ENCODE assay signal across 20 cellular contexts in the genomic region with DNA sequence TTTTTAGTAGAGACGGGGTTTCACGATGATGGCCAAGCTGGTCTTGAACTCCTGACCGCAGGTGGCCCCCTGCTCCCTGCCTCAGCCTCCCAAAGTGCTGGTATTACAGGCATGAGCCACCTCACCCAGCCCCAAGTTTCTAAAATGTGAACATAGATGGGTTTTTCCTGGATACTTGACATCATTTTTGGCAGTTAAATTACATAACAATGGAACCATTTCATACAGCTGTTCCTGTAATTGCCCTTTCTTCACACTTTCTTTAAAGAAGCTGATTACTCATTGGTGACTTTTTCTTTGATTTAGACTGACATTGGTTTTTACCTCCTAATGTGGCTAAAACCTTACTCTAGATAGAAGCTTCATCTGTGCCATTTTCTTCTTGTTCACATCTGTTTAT. TPM values are rescaled to one million over a fixed set of nuclear protein-coding genes. Genes with fewer than 3 reads are reported as not detected.
DNase-seq lines count a peak whose midpoint lies in the region; ATAC-seq, FAIRE-seq and TF ChIP-seq lines count a peak whose summit lies in the region.
"Had no signal": no experiment of that assay in that cellular context is flagged by ENCODE, and none has a peak within 500 bp of the region (broad histone marks: within the 10 kb centered on the region; RNA-seq: fewer than 3 reads in every experiment).

No MANE protein-coding gene starts in this region.

- peak overlapping the region; percentile 76 to 77 for H3K27ac Mint-ChIP-seq in natural killer cell treated with Interleukin-12 subunit alpha and Interleukin-12 subunit beta and Interleukin-15 and Interleukin-18, amount 100 ng/mL, for 72 hours
- peak overlapping the region in 1 of 2 donors; percentile 23 for H3K27ac Mint-ChIP-seq in natural killer cell
- peak overlapping the region; percentile 14 for H3K27ac Mint-ChIP-seq in T-helper 17 cell
- peak overlapping the region; percentile 43 for H3K27ac Mint-ChIP-seq in glutamatergic neuron (ENCODE audit: unreplicated experiment)
- H3K27ac Mint-ChIP-seq: activated CD4-positive, alpha-beta T cell treated with anti-CD3 and anti-CD28 coated beads, Interleukin-2, amount 10 ng/mL, durations not matched to agents 7 days and 5 days had no signal

- peaks cover 29 to 41% of the 10 kb centered on the region in 2 donors for H3K4me1 Mint-ChIP-seq in natural killer cell treated with Interleukin-12 subunit alpha and Interleukin-12 subunit beta and Interleukin-15 and Interleukin-18, amount 100 ng/mL, for 72 hours (ENCODE audit: low read depth in 2 of 2)
- H3K4me1 Mint-ChIP-seq in natural killer cell, result peaks cover 16 to 18% of the 10 kb centered on the region in 2 donors
- peaks cover 17% of the 10 kb centered on the region for H3K4me1 Mint-ChIP-seq in T-helper 17 cell
- peaks cover 10% of the 10 kb centered on the region for H3K4me1 Mint-ChIP-seq in glutamatergic neuron (ENCODE audit: low read depth, unreplicated experiment)

- no peak for FAIRE-seq in RCC 7860 (lab: Jason Lieb, UNC)

- no peaks in the 10 kb centered on the region for H3K27me3 Mint-ChIP-seq in natural killer cell treated with Interleukin-12 subunit alpha and Interleukin-12 subunit beta and Interleukin-15 and Interleukin-18, amount 100 ng/mL, for 72 hours
- H3K27me3 Mint-ChIP-seq in natural killer cell (ENCODE audit: low read depth in 2 of 2) (no peaks in the 10 kb centered on the region), T-helper 17 cell (no peaks in the 10 kb centered on the region), glutamatergic neuron (ENCODE audit: unreplicated experiment) (no peaks in the 10 kb centered on the region)
- H3K27me3 Mint-ChIP-seq: activated CD4-positive, alpha-beta T cell treated with anti-CD3 and anti-CD28 coated beads, Interleukin-2, amount 10 ng/mL, durations not matched to agents 7 days and 5 days had no signal

- peak overlapping the region; percentile 58 for H3K4me3 Mint-ChIP-seq in natural killer cell treated with Interleukin-12 subunit alpha and Interleukin-12 subunit beta and Interleukin-15 and Interleukin-18, amount 100 ng/mL, for 72 hours
- no peak overlapping the region for H3K4me3 Mint-ChIP-seq in natural killer cell
- no peak overlapping the region for H3K4me3 Mint-ChIP-seq in T-helper 17 cell
- no peak overlapping the region for H3K4me3 Mint-ChIP-seq in glutamatergic neuron (ENCODE audit: unreplicated experiment)
- H3K4me3 Mint-ChIP-seq: activated CD4-positive, alpha-beta T cell treated with anti-CD3 and anti-CD28 coated beads, Interleukin-2, amount 10 ng/mL, durations not matched to agents 7 days and 5 days had no signal

- H3K36me3 Mint-ChIP-seq in natural killer cell treated with Interleukin-12 subunit alpha and Interleukin-12 subunit beta and Interleukin-15 and Interleukin-18, amount 100 ng/mL, for 72 hours, result peaks cover 13% of the 10 kb centered on the region
- H3K36me3 Mint-ChIP-seq in natural killer cell (no peaks in the 10 kb centered on the region), T-helper 17 cell (ENCODE audit: low read depth) (peaks cover 4% of the 10 kb centered on the region), glutamatergic neuron (ENCODE audit: unreplicated experiment) (peaks cover 4% of the 10 kb centered on the region)

- no peak for DNase-seq in natural killer cell treated with Interleukin-12 subunit alpha and Interleukin-12 subunit beta and Interleukin-15 and Interleukin-18, amount 100 ng/mL, for 72 hours (ENCODE audit: low spot score)
- DNase-seq in natural killer cell, result no peak
- no peak for DNase-seq in T-helper 17 cell
- no peak for DNase-seq in glutamatergic neuron
- no peak for DNase-seq in RCC 7860 (ENCODE audit: low spot score)
- no peak for DNase-seq in effector CD4-positive, alpha-beta T cell
- DNase-seq: activated CD4-positive, alpha-beta T cell treated with anti-CD3 and anti-CD28 coated beads, Interleukin-2, amount 10 ng/mL, durations not matched to agents 7 days and 5 days; activated effector memory CD4-positive, alpha-beta T cell treated with anti-CD3 and anti-CD28 coated beads, Interleukin-2, amount 50 U/mL, for 16 hours; brain microvascular endothelial cell; foreskin fibroblast; GDM1; Karpas-422; left colon; mucosa of descending colon; NCI-H1694 treated with DMSO at 0.1 percent for 48 hours; NCI-H446 treated with DMSO at 0.1 percent for 48 hours; PC-3; SK-N-SH had no signal

- intact Hi-C loops in natural killer cell (cut with micrococcal nuclease), result no loop called here

- ATAC-seq in natural killer cell treated with Interleukin-12 subunit alpha and Interleukin-12 subunit beta and Interleukin-15 and Interleukin-18, amount 100 ng/mL, for 72 hours, result peak; percentile 59 to 80
- ATAC-seq in natural killer cell (no peak), T-helper 17 cell (no peak), HG03342 (IDR thresholded peaks at IDR 0.05; ENCODE audit: unreplicated experiment) (no peak), GM21786 (IDR thresholded peaks at IDR 0.05; ENCODE audit: unreplicated experiment) (no peak)
- ATAC-seq: left colon, mucosa of descending colon, PC-3 had no signal

- no peaks in the 10 kb centered on the region for H3K9me3 ChIP-seq in T-helper 17 cell (ENCODE audit: control insufficient read depth, low read length, poor library complexity, severe bottlenecking)
- H3K9me3 ChIP-seq: mucosa of descending colon, SK-N-SH had no signal

- TF ChIP-seq CTCF in natural killer cell (IDR thresholded peaks at IDR 0.05), result no peak
- TF ChIP-seq CTCF in glutamatergic neuron (IDR thresholded peaks at IDR 0.05; ENCODE audit: partially characterized antibody, unreplicated experiment), result no peak

- H3K9me3 Mint-ChIP-seq in natural killer cell treated with Interleukin-12 subunit alpha and Interleukin-12 subunit beta and Interleukin-15 and Interleukin-18, amount 100 ng/mL, for 72 hours, result no peaks in the 10 kb centered on the region
- no peaks in the 10 kb centered on the region for H3K9me3 Mint-ChIP-seq in natural killer cell
- H3K9me3 Mint-ChIP-seq in glutamatergic neuron (ENCODE audit: unreplicated experiment), result peaks cover 1% of the 10 kb centered on the region
- H3K9me3 Mint-ChIP-seq: activated CD4-positive, alpha-beta T cell treated with anti-CD3 and anti-CD28 coated beads, Interleukin-2, amount 10 ng/mL, durations not matched to agents 7 days and 5 days had no signal

RNA-seq across cellular contexts. Expression of a gene that starts 5.9 kb away (rescaled TPM):
- 10 to 100 TPM; 64.9 to 70.6 TPM for total RNA-seq in natural killer cell treated with Interleukin-12 subunit alpha and Interleukin-12 subunit beta and Interleukin-15 and Interleukin-18, amount 100 ng/mL, for 72 hours
- total RNA-seq in natural killer cell, result 10 to 100 TPM; 57.6 to 62.5 (median 60.8) TPM
- 10 to 100 TPM; 51.1 to 58.6 TPM for total RNA-seq in T-helper 17 cell
- total RNA-seq in glutamatergic neuron (ENCODE audit: unreplicated experiment), result 127 TPM

RNA-seq across cellular contexts. Expression of a gene that starts 28.3 kb away (rescaled TPM):
- 10 to 100 TPM in 1 of 2 donors, 1 to 10 TPM in 1; 8.7 to 11.0 TPM for total RNA-seq in natural killer cell treated with Interleukin-12 subunit alpha and Interleukin-12 subunit beta and Interleukin-15 and Interleukin-18, amount 100 ng/mL, for 72 hours
- total RNA-seq in natural killer cell (1 to 10 TPM; 6.2 to 8.9 (median 7.2) TPM), T-helper 17 cell (1 to 10 TPM; 4.2 to 5.2 TPM), glutamatergic neuron (ENCODE audit: unreplicated experiment) (26.3 TPM)

RNA-seq across cellular contexts. Expression of a gene that starts 45.5 kb away (rescaled TPM):
- total RNA-seq in natural killer cell treated with Interleukin-12 subunit alpha and Interleukin-12 subunit beta and Interleukin-15 and Interleukin-18, amount 100 ng/mL, for 72 hours, result not detected
- total RNA-seq in natural killer cell (not detected), T-helper 17 cell (not detected), glutamatergic neuron (ENCODE audit: unreplicated experiment) (0.44 TPM)
- total RNA-seq: activated CD4-positive, alpha-beta T cell treated with anti-CD3 and anti-CD28 coated beads, Interleukin-2, amount 10 ng/mL, durations not matched to agents 7 days and 5 days had no signal

Comparison
In these comparisons a context has a peak if more than half of its experiments do, and no peak if none do; other contexts are left out.
1. ATAC-seq: peak in natural killer cell treated with Interleukin-12 subunit alpha and Interleukin-12 subunit beta and Interleukin-15 and Interleukin-18, amount 100 ng/mL, for 72 hours (2 of 2); none in natural killer cell (0 of 3), T-helper 17 cell (single experiment), HG03342 (single experiment) and GM21786 (single experiment).